In genomic region chr1:151167116-151167515, GRCh38 we compare ENCODE assay signal across 8 cellular contexts. TPM values are rescaled to one million over a fixed set of nuclear protein-coding genes. Genes with fewer than 3 reads are reported as not detected.
DNase-seq lines count a peak whose midpoint lies in the region; ATAC-seq and TF ChIP-seq lines count a peak whose summit lies in the region.

No MANE protein-coding gene starts in this region.

- peaks cover 48% of the 10 kb centered on the region for H3K36me3 ChIP-seq in KOPT-K1 (ENCODE audit: insufficient read depth, low read length)

- ATAC-seq in central memory CD8-positive, alpha-beta T cell (replicated peaks; ENCODE audit: extremely low read depth, poor library complexity, severe bottlenecking), result no peak
- ATAC-seq in natural killer cell (no peak), HG03521 (IDR thresholded peaks at IDR 0.05; ENCODE audit: unreplicated experiment) (no peak), GM21423 (IDR thresholded peaks at IDR 0.05; ENCODE audit: unreplicated experiment) (no peak)

- peak overlapping the region; percentile 74 for H3K27ac ChIP-seq in C4-2B
- peak overlapping the region; percentile 76 for H3K27ac ChIP-seq in KOPT-K1 (ENCODE audit: low read depth, low read length, poor library complexity, severe bottlenecking)

- H3K27ac Mint-ChIP-seq in central memory CD8-positive, alpha-beta T cell (ENCODE audit: low read depth), result peak overlapping the region; percentile 96
- peak overlapping the region; percentile 94 for H3K27ac Mint-ChIP-seq in natural killer cell

- peak overlapping the region; percentile 89 for H3K4me3 Mint-ChIP-seq in central memory CD8-positive, alpha-beta T cell
- H3K4me3 Mint-ChIP-seq in natural killer cell, result peak overlapping the region; percentile 99

- no peaks in the 10 kb centered on the region for H3K9me3 Mint-ChIP-seq in central memory CD8-positive, alpha-beta T cell
- no peaks in the 10 kb centered on the region for H3K9me3 Mint-ChIP-seq in natural killer cell

- H3K4me1 Mint-ChIP-seq in central memory CD8-positive, alpha-beta T cell, result peaks cover 40% of the 10 kb centered on the region
- peaks cover 30 to 33% of the 10 kb centered on the region in 2 donors for H3K4me1 Mint-ChIP-seq in natural killer cell

- H3K36me3 Mint-ChIP-seq in central memory CD8-positive, alpha-beta T cell (ENCODE audit: insufficient read depth), result peaks cover 51% of the 10 kb centered on the region
- peaks cover 7% of the 10 kb centered on the region for H3K36me3 Mint-ChIP-seq in natural killer cell

- H3K27me3 Mint-ChIP-seq in central memory CD8-positive, alpha-beta T cell, result no peaks in the 10 kb centered on the region
- no peaks in the 10 kb centered on the region for H3K27me3 Mint-ChIP-seq in natural killer cell (ENCODE audit: low read depth in 2 of 2)

- intact Hi-C loops in natural killer cell (cut with micrococcal nuclease), result no loop called here

- no peak for TF ChIP-seq CTCF in C4-2B (conservative IDR thresholded peaks at IDR 0.05)
- TF ChIP-seq CTCF in natural killer cell (IDR thresholded peaks at IDR 0.05), result no peak

- DNase-seq in central memory CD8-positive, alpha-beta T cell (ENCODE audit: low spot score in 2 of 2), result no peak
- no peak for DNase-seq in natural killer cell
- DNase-seq in activated effector memory CD4-positive, alpha-beta T cell treated with anti-CD3 and anti-CD28 coated beads, Interleukin-2, amount 50 U/mL, for 16 hours, result no peak
- no peak for DNase-seq in COR-L47 (lab: John Stamatoyannopoulos, UW)

- no peaks in the 10 kb centered on the region for H3K9me3 ChIP-seq in KOPT-K1 (ENCODE audit: insufficient read depth, low read length, poor library complexity, severe bottlenecking)

RNA-seq across cellular contexts. Expression of gene SCNM1, which starts 1.2 kb away (rescaled TPM):
- 10 to 100 TPM; 52.3 to 54.2 (median 52.9) TPM for total RNA-seq in natural killer cell

RNA-seq across cellular contexts. Expression of gene LYSMD1, which starts 1.4 kb away (rescaled TPM):
- 1 to 10 TPM; 1.0 to 1.7 (median 1.2) TPM for total RNA-seq in natural killer cell

RNA-seq across cellular contexts. Expression of gene TMOD4, which starts 8.7 kb away (rescaled TPM):
- total RNA-seq in natural killer cell, result 1 to 10 TPM in 2 of 3 donors, not detected in 1; 2.6 to 3.8 TPM

RNA-seq across cellular contexts. Expression of gene TNFAIP8L2, which starts 10.7 kb away (rescaled TPM):
- total RNA-seq in natural killer cell, result 10 to 100 TPM in 1 of 3 donors, 1 to 10 TPM in 2; 4.8 to 14.5 (median 5.7) TPM

RNA-seq across cellular contexts. Expression of gene SEMA6C, which starts 20.7 kb away (rescaled TPM):
- total RNA-seq in natural killer cell, result 1 to 10 TPM; 2.5 to 5.8 (median 3.0) TPM
